In genomic region chr2:114032705-114033104, GRCh38 we compare ENCODE assay signal across 1 cellular context.
TF ChIP-seq lines count a peak whose summit lies in the region.

No MANE protein-coding gene starts in this region.

TF ChIP-seq in GM23338, 12 proteins besides CTCF, POLR2A, EP300 and RAD21:
- TF ChIP-seq ZNF462 (CRISPR knock-in tag; IDR thresholded peaks at IDR 0.05) (no peak), JUNB (IDR thresholded peaks at IDR 0.05; ENCODE audit: unreplicated experiment) (no peak), NANOG (IDR thresholded peaks at IDR 0.05; ENCODE audit: borderline replicate concordance) (no peak), CREB1 (CRISPR knock-in tag; IDR thresholded peaks at IDR 0.05; ENCODE audit: low read depth) (no peak), STAT1 (IDR thresholded peaks at IDR 0.05; ENCODE audit: unreplicated experiment) (no peak), POLR2AphosphoS5 (IDR thresholded peaks at IDR 0.05; ENCODE audit: low read depth) (no peak), ZNF331 (CRISPR knock-in tag; IDR thresholded peaks at IDR 0.05; ENCODE audit: low read depth) (no peak), ETS1 (IDR thresholded peaks at IDR 0.05) (no peak), EZH2phosphoT487 (IDR thresholded peaks at IDR 0.05; ENCODE audit: unreplicated experiment) (no peak), REST (IDR thresholded peaks at IDR 0.05; ENCODE audit: unreplicated experiment) (no peak), ZNF114 (CRISPR knock-in tag; IDR thresholded peaks at IDR 0.05) (no peak), EZH2 (IDR thresholded peaks at IDR 0.05; ENCODE audit: low read depth, unreplicated experiment) (no peak)
